ENCODE assay signal across 10 cellular contexts in genomic region chr7:102450242-102450641, GRCh38. TPM values are rescaled to one million over a fixed set of nuclear protein-coding genes. Genes with fewer than 3 reads are reported as not detected.
DNase-seq lines count a peak whose midpoint lies in the region; ATAC-seq and TF ChIP-seq lines count a peak whose summit lies in the region.
"Had no signal": no experiment of that assay in that cellular context is flagged by ENCODE, and none has a peak within 500 bp of the region (broad histone marks: within the 10 kb centered on the region; RNA-seq: fewer than 3 reads in every experiment).

No MANE protein-coding gene starts in this region.

- no peak overlapping the region for H3K4me3 Mint-ChIP-seq in activated T-cell treated with anti-CD3 and anti-CD28 coated beads, Interleukin-2, amount 50 U/mL, for 72 hours
- H3K4me3 Mint-ChIP-seq: dendritic cell treated with granulocyte-macrophage colony-stimulating factor and Interleukin-4, amounts not matched to agents 40 ng/mL and 50 ng/mL, for 4 days had no signal

- H4K20me1 ChIP-seq in MM.1S (ENCODE audit: insufficient read depth, low read length): no peaks in the 10 kb centered on the region

- H3K9me3 ChIP-seq in MM.1S (replicated peaks; ENCODE audit: insufficient read depth, low read length) (no peaks in the 10 kb centered on the region), parathyroid adenoma (ENCODE audit: control insufficient read depth, low read length) (no peaks in the 10 kb centered on the region)

- peaks cover 0 to 3% of the 10 kb centered on the region in 2 donors for H3K36me3 Mint-ChIP-seq in activated T-cell treated with anti-CD3 and anti-CD28 coated beads, Interleukin-2, amount 50 U/mL, for 72 hours (ENCODE audit: insufficient read depth in 2 of 2)

- peaks cover 25% of the 10 kb centered on the region for H3F3A ChIP-seq in MM.1S (ENCODE audit: insufficient read depth, low read length)

- H3K4me1 ChIP-seq in MM.1S (ENCODE audit: low read length) (peaks cover 30% of the 10 kb centered on the region), parathyroid adenoma (no peaks in the 10 kb centered on the region)

- peaks cover 41% of the 10 kb centered on the region for H3K79me2 ChIP-seq in MM.1S (ENCODE audit: low read length)
- H3K79me2 ChIP-seq in parathyroid adenoma: no peaks in the 10 kb centered on the region

- H3K27me3 ChIP-seq in MM.1S (replicated peaks; ENCODE audit: insufficient read depth, low read length) (no peaks in the 10 kb centered on the region), parathyroid adenoma (ENCODE audit: control insufficient read depth, insufficient read depth, low read length) (no peaks in the 10 kb centered on the region)

- H3K4me1 Mint-ChIP-seq in activated T-cell treated with anti-CD3 and anti-CD28 coated beads, Interleukin-2, amount 50 U/mL, for 72 hours (ENCODE audit: low read depth): peaks cover 5% of the 10 kb centered on the region

- H3K9ac ChIP-seq in MM.1S (ENCODE audit: low read length): 0 out of 2 replicates have a peak overlapping the region, but pooled peaks have one; percentile 2
- no peak overlapping the region for H3K9ac ChIP-seq in parathyroid adenoma

- H3K36me3 ChIP-seq in MM.1S (replicated peaks; ENCODE audit: insufficient read depth, low read length): no peaks in the 10 kb centered on the region; the same call in 1 of the 2 replicates
- H3K36me3 ChIP-seq in parathyroid adenoma (ENCODE audit: control insufficient read depth, insufficient read depth, low read length): no peaks in the 10 kb centered on the region

- CTCF ChIA-PET in GM10248 (lab: Yijun Ruan, JAX): interaction anchor here (0.6 to 2.7 kb wide), 19 partner anchors 9 to 172 kb away, joined by 3 to 16 read pairs (median 4); partner anchors contain the start of genes ORAI2 and PRKRIP1

- no peaks in the 10 kb centered on the region for H3K9me2 ChIP-seq in MM.1S (replicated peaks; ENCODE audit: insufficient read depth, low read length)

- ATAC-seq in activated T-cell treated with anti-CD3 and anti-CD28 coated beads, Interleukin-2, amount 50 U/mL, for 72 hours (replicated peaks in 1 of 2): peak; percentile 85 to 86
- ATAC-seq in GM21576 (IDR thresholded peaks at IDR 0.05; ENCODE audit: unreplicated experiment): no peak

- H3K27ac Mint-ChIP-seq in activated T-cell treated with anti-CD3 and anti-CD28 coated beads, Interleukin-2, amount 50 U/mL, for 72 hours: no peak overlapping the region
- H3K27ac Mint-ChIP-seq: dendritic cell treated with granulocyte-macrophage colony-stimulating factor and Interleukin-4, amounts not matched to agents 40 ng/mL and 50 ng/mL, for 4 days had no signal

- no peak overlapping the region for H3K4me3 ChIP-seq in MM.1S (ENCODE audit: low read length)
- H3K4me3 ChIP-seq in parathyroid adenoma (ENCODE audit: low read depth, low read length): no peak overlapping the region
- H3K4me3 ChIP-seq: skin epidermis had no signal

- DNase-seq in GM10248 (ENCODE audit: extremely low spot score) (no peak), MM.1S (peak; percentile 68), NCI-H146 (lab: John Stamatoyannopoulos, UW) (no peak), GM03348 (ENCODE audit: low spot score) (no peak), NCI-H1092 (lab: John Stamatoyannopoulos, UW) (no peak)
- peak; percentile 53 to 56 for DNase-seq in activated T-cell treated with anti-CD3 and anti-CD28 coated beads, Interleukin-2, amount 50 U/mL, for 72 hours

- H3K4me2 ChIP-seq in MM.1S (ENCODE audit: low read depth, low read length) (no peak overlapping the region), parathyroid adenoma (ENCODE audit: low read length) (no peak overlapping the region)

- POLR2A ChIA-PET in GM10248 (lab: Yijun Ruan, JAX): no interaction called here

- H3K9me3 Mint-ChIP-seq in activated T-cell treated with anti-CD3 and anti-CD28 coated beads, Interleukin-2, amount 50 U/mL, for 72 hours: no peaks in the 10 kb centered on the region
- H3K9me3 Mint-ChIP-seq: dendritic cell treated with granulocyte-macrophage colony-stimulating factor and Interleukin-4, amounts not matched to agents 40 ng/mL and 50 ng/mL, for 4 days had no signal

- peak overlapping the region; percentile 85 for H3K27ac ChIP-seq in MM.1S (ENCODE audit: low read length)
- H3K27ac ChIP-seq in parathyroid adenoma: no peak overlapping the region
- H3K27ac ChIP-seq: skin epidermis had no signal

- H3K27me3 Mint-ChIP-seq in activated T-cell treated with anti-CD3 and anti-CD28 coated beads, Interleukin-2, amount 50 U/mL, for 72 hours (ENCODE audit: low read depth): no peaks in the 10 kb centered on the region
- H3K27me3 Mint-ChIP-seq: dendritic cell treated with granulocyte-macrophage colony-stimulating factor and Interleukin-4, amounts not matched to agents 40 ng/mL and 50 ng/mL, for 4 days had no signal

- peak; percentile 63 for TF ChIP-seq CTCF in GM10248 (IDR thresholded peaks at IDR 0.05; ENCODE audit: control extremely low read depth, extremely low read depth, low read depth, missing control alignments)
- TF ChIP-seq CTCF in MM.1S (IDR thresholded peaks at IDR 0.05; ENCODE audit: low read length): peak; percentile 62
- TF ChIP-seq CTCF in parathyroid adenoma (IDR thresholded peaks at IDR 0.05): peak; percentile 45

- H2AFZ ChIP-seq in MM.1S (ENCODE audit: low read length) (no peak overlapping the region), parathyroid adenoma (no peak overlapping the region)

RNA-seq across cellular contexts. Expression of gene ALKBH4, which starts 14.4 kb away (rescaled TPM):
- 10 to 100 TPM in 1 of 2 donors, 1 to 10 TPM in 1; 9.1 to 11.8 TPM for total RNA-seq in activated T-cell treated with anti-CD3 and anti-CD28 coated beads, Interleukin-2, amount 50 U/mL, for 72 hours

RNA-seq across cellular contexts. Expression of gene LRWD1, which starts 14.5 kb away (rescaled TPM):
- total RNA-seq in activated T-cell treated with anti-CD3 and anti-CD28 coated beads, Interleukin-2, amount 50 U/mL, for 72 hours: 10 to 100 TPM; 13.1 to 13.6 TPM

RNA-seq across cellular contexts. Expression of gene ORAI2, which starts 16.9 kb away (rescaled TPM):
- total RNA-seq in activated T-cell treated with anti-CD3 and anti-CD28 coated beads, Interleukin-2, amount 50 U/mL, for 72 hours: 10 to 100 TPM; 37.8 to 42.2 TPM

RNA-seq across cellular contexts. Expression of gene POLR2J, which starts 28.5 kb away (rescaled TPM):
- total RNA-seq in activated T-cell treated with anti-CD3 and anti-CD28 coated beads, Interleukin-2, amount 50 U/mL, for 72 hours: 10 to 100 TPM; 40.5 to 53.5 TPM

RNA-seq across cellular contexts. Expression of gene PRKRIP1, which starts 54.1 kb away (rescaled TPM):
- total RNA-seq in activated T-cell treated with anti-CD3 and anti-CD28 coated beads, Interleukin-2, amount 50 U/mL, for 72 hours: 10 to 100 TPM; 30.6 to 35.7 TPM

Comparison
In these comparisons a context has a peak if more than half of its experiments do, and no peak if none do; other contexts are left out.
1. DNase-seq: peak in MM.1S (single experiment) and activated T-cell treated with anti-CD3 and anti-CD28 coated beads, Interleukin-2, amount 50 U/mL, for 72 hours (2 of 2); none in GM10248 (single experiment), NCI-H146 (single experiment), GM03348 (single experiment) and NCI-H1092 (single experiment).
2. Peak in every context shown above with its lines, with median percentiles within 50 percentile points of each other: CTCF ChIP-seq.